In genomic region chr10:72354356-72355213, GRCh38 we compare ENCODE assay signal across 8 cellular contexts. TPM values are rescaled to one million over a fixed set of nuclear protein-coding genes. Genes with fewer than 3 reads are reported as not detected.
DNase-seq lines count a peak whose midpoint lies in the region; ATAC-seq and TF ChIP-seq lines count a peak whose summit lies in the region.

Gene DNAJB12 (minus strand): TSS chr10:72354919. CDS start chr10:72354897, 22 bp downstream.

- H3K79me2 ChIP-seq in SU-DHL-6 (ENCODE audit: insufficient read depth, low read length) (peaks cover 45% of the 10 kb centered on the region), osteoblast (ENCODE audit: insufficient read depth, low read length) (peaks cover 44% of the 10 kb centered on the region)

- no peaks in the 10 kb centered on the region for H3K27me3 ChIP-seq in SU-DHL-6 (ENCODE audit: low read length)
- H3K27me3 ChIP-seq in osteoblast (ENCODE audit: insufficient read depth, low read length): no peaks in the 10 kb centered on the region
- no peaks in the 10 kb centered on the region for H3K27me3 ChIP-seq in testis

- POLR2A ChIA-PET in activated naive CD8-positive, alpha-beta T cell treated with anti-CD3 and anti-CD28 coated beads, Interleukin-2, amount 10 ng/mL, durations not matched to agents 7 days and 5 days (lab: Charles Lee): interaction anchor here (1.0 to 1.7 kb wide), 3 partner anchors 10 to 270 kb away, joined by 3 to 6 read pairs (median 3); no protein-coding TSS in a partner anchor

- H3K9me2 ChIP-seq in SU-DHL-6 (replicated peaks; ENCODE audit: insufficient read depth, low read length): no peaks in the 10 kb centered on the region

- no peak for TF ChIP-seq CTCF in GM12864 (IDR thresholded peaks at IDR 0.05; ENCODE audit: low read depth, low read length, missing control alignments)
- no peak for TF ChIP-seq CTCF in SU-DHL-6 (IDR thresholded peaks at IDR 0.05; ENCODE audit: insufficient read depth, low read length, poor library complexity, severe bottlenecking)
- TF ChIP-seq CTCF in osteoblast (IDR thresholded peaks at IDR 0.05; ENCODE audit: extremely low read depth, low read depth, low read length): no peak
- TF ChIP-seq CTCF in testis (IDR thresholded peaks at IDR 0.05): no peak

- peak within 1 kb of the TSS; percentile 98 for H3K4me3 Mint-ChIP-seq in activated naive CD8-positive, alpha-beta T cell treated with anti-CD3 and anti-CD28 coated beads, Interleukin-2, amount 10 ng/mL, durations not matched to agents 7 days and 5 days

- H3K9me3 Mint-ChIP-seq in activated naive CD8-positive, alpha-beta T cell treated with anti-CD3 and anti-CD28 coated beads, Interleukin-2, amount 10 ng/mL, durations not matched to agents 7 days and 5 days: no peaks in the 10 kb centered on the region

- peak within 1 kb of the TSS; percentile 98 for H3K27ac Mint-ChIP-seq in activated naive CD8-positive, alpha-beta T cell treated with anti-CD3 and anti-CD28 coated beads, Interleukin-2, amount 10 ng/mL, durations not matched to agents 7 days and 5 days

- H3K36me3 Mint-ChIP-seq in activated naive CD8-positive, alpha-beta T cell treated with anti-CD3 and anti-CD28 coated beads, Interleukin-2, amount 10 ng/mL, durations not matched to agents 7 days and 5 days: peaks cover 2% of the 10 kb centered on the region

- no peaks in the 10 kb centered on the region for H3K27me3 Mint-ChIP-seq in activated naive CD8-positive, alpha-beta T cell treated with anti-CD3 and anti-CD28 coated beads, Interleukin-2, amount 10 ng/mL, durations not matched to agents 7 days and 5 days

- peaks cover 31% of the 10 kb centered on the region for H3K4me1 Mint-ChIP-seq in activated naive CD8-positive, alpha-beta T cell treated with anti-CD3 and anti-CD28 coated beads, Interleukin-2, amount 10 ng/mL, durations not matched to agents 7 days and 5 days

- intact Hi-C loops in head of caudate nucleus (cut with DNase I) (no loop called here), testis (cut with DNase I; ENCODE audit: low total_unique reads) (loop anchor here (10.0 kb wide), 1 partner anchor 280 kb away; no protein-coding TSS in a partner anchor)

- ATAC-seq in HG02759 (IDR thresholded peaks at IDR 0.05; ENCODE audit: unreplicated experiment): peak; percentile 77
- ATAC-seq in activated naive CD8-positive, alpha-beta T cell treated with anti-CD3 and anti-CD28 coated beads, Interleukin-2, amount 10 ng/mL, durations not matched to agents 7 days and 5 days (ENCODE audit: low read depth): peak; percentile 88

- H3K4me2 ChIP-seq in SU-DHL-6 (ENCODE audit: low read depth, low read length, poor library complexity, severe bottlenecking) (peak within 1 kb of the TSS; percentile 86), osteoblast (ENCODE audit: insufficient read depth, low read length) (peak within 1 kb of the TSS; percentile 92)

- peak; percentile 12 for TF ChIP-seq POLR2A in testis (IDR thresholded peaks at IDR 0.05)

- H3K9ac ChIP-seq in SU-DHL-6 (ENCODE audit: low read length): peak within 1 kb of the TSS; percentile 88

- WGBS in testis, 2 donors: 0% methylated on average over 61 to 74 of the region's 74 CpGs

- no peaks in the 10 kb centered on the region for H4K20me1 ChIP-seq in SU-DHL-6 (ENCODE audit: low read depth, low read length)
- H4K20me1 ChIP-seq in osteoblast (ENCODE audit: insufficient read depth, low read length): peaks cover 14% of the 10 kb centered on the region

- H3K36me3 ChIP-seq in SU-DHL-6 (ENCODE audit: low read length): no peaks in the 10 kb centered on the region
- H3K36me3 ChIP-seq in osteoblast (ENCODE audit: insufficient read depth, low read length): peaks cover 14% of the 10 kb centered on the region
- no peaks in the 10 kb centered on the region for H3K36me3 ChIP-seq in testis (ENCODE audit: low read depth, missing control alignments)

- H3K27ac ChIP-seq in SU-DHL-6 (ENCODE audit: low read depth, low read length): peak within 1 kb of the TSS; percentile 82
- H3K27ac ChIP-seq in osteoblast (ENCODE audit: low read depth, low read length): peak within 1 kb of the TSS; percentile 97
- H3K27ac ChIP-seq in testis: peak within 1 kb of the TSS; percentile 93 to 97

- peaks cover 10% of the 10 kb centered on the region for H3K4me1 ChIP-seq in osteoblast (ENCODE audit: insufficient read depth, low read length)
- peaks cover 24% of the 10 kb centered on the region for H3K4me1 ChIP-seq in testis

- H3K9me3 ChIP-seq in SU-DHL-6 (ENCODE audit: insufficient read depth, low read length): no peaks in the 10 kb centered on the region
- H3K9me3 ChIP-seq in osteoblast (ENCODE audit: low read depth, low read length): no peaks in the 10 kb centered on the region
- no peaks in the 10 kb centered on the region for H3K9me3 ChIP-seq in testis

- DNase-seq in GM12864 (ENCODE audit: low read depth): peak; percentile 90
- DNase-seq in NCI-H1417 (lab: John Stamatoyannopoulos, UW): peak; percentile 87 to 93 (median 93)
- peak; percentile 92 for DNase-seq in activated naive CD8-positive, alpha-beta T cell treated with anti-CD3 and anti-CD28 coated beads, Interleukin-2, amount 10 ng/mL, durations not matched to agents 7 days and 5 days
- DNase-seq in head of caudate nucleus: peak; percentile 76 to 96 (median 91)
- peak; percentile 96 for DNase-seq in osteoblast (ENCODE audit: insufficient read length, low spot score, missing footprints)
- DNase-seq in testis: peak; percentile 92

- peak within 1 kb of the TSS; percentile 87 for H2AFZ ChIP-seq in SU-DHL-6 (ENCODE audit: low read depth, low read length, severe bottlenecking)
- peak within 1 kb of the TSS; percentile 97 for H2AFZ ChIP-seq in osteoblast (ENCODE audit: low read length)

- H3K4me3 ChIP-seq in GM12864 (ENCODE audit: low read depth, low read length) (peak within 1 kb of the TSS; percentile 56), SU-DHL-6 (ENCODE audit: insufficient read depth, low read length, poor library complexity, severe bottlenecking) (peak within 1 kb of the TSS; percentile 93), osteoblast (ENCODE audit: insufficient read depth, low read length) (peak within 1 kb of the TSS; percentile 99), testis (peak within 1 kb of the TSS; percentile 79 to 99)

- 0 out of 2 replicates have a peak, but pooled peaks cover 4% of the 10 kb centered on the region for H3F3A ChIP-seq in SU-DHL-6 (ENCODE audit: insufficient read depth)

RNA-seq across cellular contexts. Expression of gene DNAJB12, which starts in this region (rescaled TPM):
- total RNA-seq in activated naive CD8-positive, alpha-beta T cell treated with anti-CD3 and anti-CD28 coated beads, Interleukin-2, amount 10 ng/mL, durations not matched to agents 7 days and 5 days: 10 to 100 TPM; 24.3 to 26.5 TPM
- total RNA-seq in osteoblast (48.0 and 52.5 TPM in 2 replicates), testis (10 to 100 TPM; 50.3 to 57.6 TPM)
- polyA plus RNA-seq in testis (ENCODE audit: insufficient read depth, low read depth, low replicate concordance): 52.4 TPM

Comparison
In these comparisons a context has a peak if more than half of its experiments do, and no peak if none do; other contexts are left out.
1. Peak in every context shown above with its lines: DNase-seq, ATAC-seq, H3K4me3 ChIP-seq and H3K27ac ChIP-seq.